24 cellular contexts compared by ENCODE assay signal in genomic region chr3:8523041-8523440, GRCh38. TPM values are rescaled to one million over a fixed set of nuclear protein-coding genes. Genes with fewer than 3 reads are reported as not detected.
DNase-seq lines count a peak whose midpoint lies in the region; ATAC-seq and TF ChIP-seq lines count a peak whose summit lies in the region.
"Had no signal": no experiment of that assay in that cellular context is flagged by ENCODE, and none has a peak within 500 bp of the region (broad histone marks: within the 10 kb centered on the region; RNA-seq: fewer than 3 reads in every experiment).

No MANE protein-coding gene starts in this region.

- H3K4me3 Mint-ChIP-seq in chondrocyte (ENCODE audit: unreplicated experiment): no peak overlapping the region
- no peak overlapping the region for H3K4me3 Mint-ChIP-seq in activated T-cell treated with anti-CD3 and anti-CD28 coated beads, Interleukin-2, amount 50 U/mL, for 4 hours
- no peak overlapping the region for H3K4me3 Mint-ChIP-seq in immature natural killer cell
- no peak overlapping the region for H3K4me3 Mint-ChIP-seq in activated T-helper 17 cell treated with anti-CD3 and anti-CD28 coated beads, Interleukin-2, amount 50 U/mL, for 72 hours
- H3K4me3 Mint-ChIP-seq: CD4-positive, CD25-positive, alpha-beta regulatory T cell; IgD-negative memory B cell had no signal

- peak overlapping the region; percentile 42 for H3K27ac Mint-ChIP-seq in chondrocyte (ENCODE audit: unreplicated experiment)
- no peak overlapping the region for H3K27ac Mint-ChIP-seq in immature natural killer cell
- no peak overlapping the region for H3K27ac Mint-ChIP-seq in activated T-helper 17 cell treated with anti-CD3 and anti-CD28 coated beads, Interleukin-2, amount 50 U/mL, for 72 hours
- H3K27ac Mint-ChIP-seq: IgD-negative memory B cell had no signal

- H4K20me1 ChIP-seq in IMR-90 (ENCODE audit: insufficient read depth, low read length): no peaks in the 10 kb centered on the region

- POLR2A ChIA-PET in IMR-90 (lab: Charles Lee; ENCODE audit: unreplicated experiment): no interaction called here

- no peak for TF ChIP-seq CTCF in IMR-90 (conservative IDR thresholded peaks at IDR 0.05; ENCODE audit: low read depth, low read length)
- no peak for TF ChIP-seq CTCF in chondrocyte (IDR thresholded peaks at IDR 0.05)
- no peak for TF ChIP-seq CTCF in tibial artery (IDR thresholded peaks at IDR 0.05)

- H2BK120ac ChIP-seq in IMR-90 (ENCODE audit: low read depth, low read length) (peak overlapping the region; percentile 51; the same call in 1 of the 2 replicates), neuronal stem cell (ENCODE audit: low read depth, low read length) (no peak overlapping the region)

- no CpG with 5 or more reads among the region's 1 CpG for WGBS in IMR-90 (ENCODE audit: extremely low coverage in 2 of 2, insufficient read length in 1 of 2), 2 experiments
- no CpG with 5 or more reads among the region's 1 CpG for WGBS in neuronal stem cell (ENCODE audit: extremely low coverage in 2 of 2, insufficient read length in 2 of 2, insufficient replicate concordance in 1 of 2), 2 donors

- H2AK5ac ChIP-seq in IMR-90 (ENCODE audit: low read depth, low read length) (peak overlapping the region; percentile 74; the same call in 1 of the 2 replicates), neuronal stem cell (ENCODE audit: low read depth, low read length) (no peak overlapping the region)

- H4K8ac ChIP-seq in IMR-90 (ENCODE audit: low read depth in 2 of 2, low read length in 2 of 2): no peak overlapping the region
- no peak overlapping the region for H4K8ac ChIP-seq in neuronal stem cell (ENCODE audit: low read depth, low read length)

- intact Hi-C loops in IMR-90 (cut with micrococcal nuclease): no loop called here
- intact Hi-C loops in tibial artery (cut with DNase I; ENCODE audit: low total_unique reads): no loop called here

- peak overlapping the region; percentile 81 for H3K18ac ChIP-seq in IMR-90 (ENCODE audit: low read depth, low read length)
- no peak overlapping the region for H3K18ac ChIP-seq in neuronal stem cell (ENCODE audit: low read length)

- H2BK15ac ChIP-seq in IMR-90 (ENCODE audit: low read depth, low read length) (peak overlapping the region; percentile 23; the same call in 1 of the 3 replicates), neuronal stem cell (ENCODE audit: low read length) (no peak overlapping the region)

- H3K27me3 Mint-ChIP-seq in chondrocyte (ENCODE audit: low read depth): no peaks in the 10 kb centered on the region
- H3K27me3 Mint-ChIP-seq in activated T-cell treated with anti-CD3 and anti-CD28 coated beads, Interleukin-2, amount 50 U/mL, for 4 hours (ENCODE audit: low read depth): no peaks in the 10 kb centered on the region
- peaks cover 0 to 9% (median 0%) of the 10 kb centered on the region in 3 donors for H3K27me3 Mint-ChIP-seq in immature natural killer cell (ENCODE audit: low read depth in 3 of 3)
- peaks cover 25% of the 10 kb centered on the region for H3K27me3 Mint-ChIP-seq in activated T-helper 17 cell treated with anti-CD3 and anti-CD28 coated beads, Interleukin-2, amount 50 U/mL, for 72 hours
- H3K27me3 Mint-ChIP-seq: CD4-positive, CD25-positive, alpha-beta regulatory T cell; IgD-negative memory B cell had no signal

- no peak for TF ChIP-seq POLR2A in IMR-90 (IDR thresholded peaks at IDR 0.05; ENCODE audit: low read depth, low read length)

- dilution Hi-C loops in IMR-90 (cut with HindIII; ENCODE audit: low sequenced_read_pairs, unreplicated experiment): no loop called here

- peak; percentile 28 for ATAC-seq in IMR-90 (ENCODE audit: low read depth)
- no peak for ATAC-seq in activated T-cell treated with anti-CD3 and anti-CD28 coated beads, Interleukin-2, amount 50 U/mL, for 4 hours
- no peak for ATAC-seq in activated T-helper 17 cell treated with anti-CD3 and anti-CD28 coated beads, Interleukin-2, amount 50 U/mL, for 72 hours (replicated peaks)
- ATAC-seq: Right ventricle myocardium inferior had no signal

- H3K27me3 ChIP-seq in IMR-90 (ENCODE audit: control insufficient read depth, insufficient read depth, low read length): no peaks in the 10 kb centered on the region
- H3K27me3 ChIP-seq in neuronal stem cell (ENCODE audit: control insufficient read depth in 3 of 3, insufficient read depth in 3 of 3, low read depth in 1 of 3, low read length in 3 of 3): no peaks in the 10 kb centered on the region
- no peaks in the 10 kb centered on the region for H3K27me3 ChIP-seq in tibial artery
- H3K27me3 ChIP-seq: BE2C, MG63 had no signal

- in situ Hi-C loops in IMR-90 (cut with MboI; ENCODE audit: low sequenced_read_pairs): no loop called here

- H2AFZ ChIP-seq in IMR-90 (replicated peaks; ENCODE audit: low read length, poor library complexity) (no peak overlapping the region), neuronal stem cell (ENCODE audit: low read length) (peak overlapping the region; percentile 4)
- H2AFZ ChIP-seq: GM23248 had no signal

- H3K4me3 ChIP-seq in IMR-90 (ENCODE audit: insufficient read depth, low read depth, low read length) (no peak overlapping the region), neuronal stem cell (ENCODE audit: low read length in 2 of 2) (no peak overlapping the region), tibial artery (no peak overlapping the region)
- H3K4me3 ChIP-seq: GM23248, HAP-1, MG63 had no signal

- H3K4me2 ChIP-seq in IMR-90 (ENCODE audit: low read depth, low read length): peak overlapping the region; percentile 66
- no peak overlapping the region for H3K4me2 ChIP-seq in neuronal stem cell (ENCODE audit: insufficient read depth, low read length, poor library complexity, severe bottlenecking)

- H4K5ac ChIP-seq in IMR-90 (ENCODE audit: low read depth, low read length): peak overlapping the region; percentile 67; the same call in 1 of the 2 replicates

- no peak overlapping the region for H3K27ac ChIP-seq in IMR-90 (ENCODE audit: insufficient read depth, low read length)
- H3K27ac ChIP-seq in neuronal stem cell (replicated peaks; ENCODE audit: low read length): no peak overlapping the region
- H3K27ac ChIP-seq in tibial artery: peak overlapping the region; percentile 74
- H3K27ac ChIP-seq: GM23248 had no signal

- 0 out of 2 replicates have a peak overlapping the region, but pooled peaks have one; percentile 21 for H3K56ac ChIP-seq in IMR-90 (ENCODE audit: extremely low read depth, insufficient read depth, low read length)

- peaks cover 3 to 20% of the 10 kb centered on the region in 2 experiments; a peak in 2 of 4 replicates for H3K79me1 ChIP-seq in IMR-90 (ENCODE audit: low read depth in 1 of 2, low read length in 2 of 2)
- no peaks in the 10 kb centered on the region for H3K79me1 ChIP-seq in neuronal stem cell (ENCODE audit: low read depth, low read length)

- H4K91ac ChIP-seq in IMR-90 (ENCODE audit: insufficient read depth, low read depth, low read length) (peak overlapping the region; percentile 76), neuronal stem cell (ENCODE audit: low read depth, low read length, poor library complexity) (no peak overlapping the region)

- H3K36me3 ChIP-seq in IMR-90 (ENCODE audit: control insufficient read depth, insufficient read depth, low read length) (peaks cover 3% of the 10 kb centered on the region; the same call in 1 of the 2 replicates), neuronal stem cell (replicated peaks in 1 of 2; ENCODE audit: control insufficient read depth in 2 of 2, insufficient read depth in 2 of 2, low read length in 2 of 2) (no peaks in the 10 kb centered on the region), tibial artery (peaks cover 0 to 3% (median 0%) of the 10 kb centered on the region in 3 donors)
- H3K36me3 ChIP-seq: BE2C, HAP-1, MG63 had no signal

- H3K9me3 Mint-ChIP-seq in chondrocyte (ENCODE audit: low read depth): peaks cover 4% of the 10 kb centered on the region
- peaks cover 7% of the 10 kb centered on the region for H3K9me3 Mint-ChIP-seq in activated T-cell treated with anti-CD3 and anti-CD28 coated beads, Interleukin-2, amount 50 U/mL, for 4 hours
- H3K9me3 Mint-ChIP-seq in immature natural killer cell: peaks cover 0 to 3% (median 0%) of the 10 kb centered on the region in 6 donors
- peaks cover 7% of the 10 kb centered on the region for H3K9me3 Mint-ChIP-seq in activated T-helper 17 cell treated with anti-CD3 and anti-CD28 coated beads, Interleukin-2, amount 50 U/mL, for 72 hours
- H3K9me3 Mint-ChIP-seq: IgD-negative memory B cell had no signal

- peaks cover 52% of the 10 kb centered on the region for H3K36me3 Mint-ChIP-seq in chondrocyte (ENCODE audit: low read depth)
- H3K36me3 Mint-ChIP-seq in activated T-cell treated with anti-CD3 and anti-CD28 coated beads, Interleukin-2, amount 50 U/mL, for 4 hours (ENCODE audit: insufficient read depth): no peaks in the 10 kb centered on the region
- no peaks in the 10 kb centered on the region for H3K36me3 Mint-ChIP-seq in immature natural killer cell
- H3K36me3 Mint-ChIP-seq in activated T-helper 17 cell treated with anti-CD3 and anti-CD28 coated beads, Interleukin-2, amount 50 U/mL, for 72 hours (ENCODE audit: low read depth): no peaks in the 10 kb centered on the region

- peaks cover 9% of the 10 kb centered on the region for H3K9me1 ChIP-seq in IMR-90 (ENCODE audit: insufficient read depth, low read length)

- H2BK12ac ChIP-seq in neuronal stem cell (ENCODE audit: low read length): no peak overlapping the region

- H3K14ac ChIP-seq in IMR-90 (replicated peaks; ENCODE audit: low read depth, low read length) (no peak overlapping the region; the same call in 1 of the 2 replicates), neuronal stem cell (ENCODE audit: low read length) (no peak overlapping the region)

- peak overlapping the region; percentile 82 for H3K23ac ChIP-seq in IMR-90 (ENCODE audit: low read depth, low read length)
- H3K23ac ChIP-seq in neuronal stem cell (ENCODE audit: low read depth, low read length, poor library complexity): no peak overlapping the region

- H3K4ac ChIP-seq in IMR-90 (ENCODE audit: low read depth, low read length) (peak overlapping the region; percentile 58), neuronal stem cell (ENCODE audit: low read length) (no peak overlapping the region)

- H3K4me1 ChIP-seq in IMR-90 (ENCODE audit: control insufficient read depth, insufficient read depth, low read length): peaks cover 17% of the 10 kb centered on the region
- H3K4me1 ChIP-seq in neuronal stem cell (ENCODE audit: control insufficient read depth in 2 of 2, insufficient read depth in 1 of 2, low read depth in 1 of 2, low read length in 2 of 2): peaks cover 6 to 8% of the 10 kb centered on the region in 2 donors
- peaks cover 0 to 100% (median 48%) of the 10 kb centered on the region in 4 donors for H3K4me1 ChIP-seq in tibial artery
- H3K4me1 ChIP-seq: BE2C had no signal

- no peak overlapping the region for H3K9ac ChIP-seq in IMR-90 (ENCODE audit: low read depth, low read length)
- no peak overlapping the region for H3K9ac ChIP-seq in neuronal stem cell (ENCODE audit: low read depth, low read length, poor library complexity)
- H3K9ac ChIP-seq: GM23248 had no signal

- no peak for DNase-seq in IMR-90
- no peak for DNase-seq in chondrocyte (ENCODE audit: low spot score)
- no peak for DNase-seq in neuronal stem cell (ENCODE audit: low spot score)
- DNase-seq in tibial artery: no peak
- DNase-seq in activated T-cell treated with anti-CD3 and anti-CD28 coated beads, Interleukin-2, amount 50 U/mL, for 4 hours: no peak
- DNase-seq in immature natural killer cell: no peak
- no peak for DNase-seq in NCI-H774 (lab: John Stamatoyannopoulos, UW)
- DNase-seq: BE2C; CD4-positive, CD25-positive, alpha-beta regulatory T cell; COR-L47; GF-D8; GM23248; Kasumi-1; MG63; NCI-H1092; NCI-H1436 treated with DMSO at 0.1 percent for 48 hours; NCI-H2029; NCI-H2171 treated with DMSO at 0.1 percent for 48 hours; NCI-H446; NK-92 treated with Interleukin-12 subunit alpha and Interleukin-12 subunit beta, amount 100 ng/mL, for 24 hours had no signal

- H3K9me3 ChIP-seq in IMR-90 (ENCODE audit: control insufficient read depth, insufficient read depth, low read length) (no peaks in the 10 kb centered on the region), neuronal stem cell (replicated peaks in 1 of 2; ENCODE audit: control insufficient read depth in 2 of 2, insufficient read depth in 1 of 2, low read depth in 1 of 2, low read length in 2 of 2) (peaks cover 0 to 16% of the 10 kb centered on the region in 2 donors), tibial artery (no peaks in the 10 kb centered on the region)
- H3K9me3 ChIP-seq: BE2C, HAP-1, MG63 had no signal

- H2BK5ac ChIP-seq in IMR-90 (ENCODE audit: low read depth, low read length, poor library complexity, severe bottlenecking) (peak overlapping the region; percentile 29), neuronal stem cell (ENCODE audit: low read length) (no peak overlapping the region)

- H2AK9ac ChIP-seq in IMR-90 (replicated peaks; ENCODE audit: low read depth, low read length, poor library complexity): no peak overlapping the region

- peak overlapping the region; percentile 72; the same call in 1 of the 2 replicates for H2BK20ac ChIP-seq in IMR-90 (ENCODE audit: low read depth, low read length)

- peaks cover 97% of the 10 kb centered on the region for H3K4me1 Mint-ChIP-seq in chondrocyte (ENCODE audit: low read depth)
- no peaks in the 10 kb centered on the region for H3K4me1 Mint-ChIP-seq in activated T-cell treated with anti-CD3 and anti-CD28 coated beads, Interleukin-2, amount 50 U/mL, for 4 hours (ENCODE audit: low read depth)
- no peaks in the 10 kb centered on the region for H3K4me1 Mint-ChIP-seq in immature natural killer cell
- no peaks in the 10 kb centered on the region for H3K4me1 Mint-ChIP-seq in activated T-helper 17 cell treated with anti-CD3 and anti-CD28 coated beads, Interleukin-2, amount 50 U/mL, for 72 hours
- H3K4me1 Mint-ChIP-seq: IgD-negative memory B cell had no signal

- no TSS peak for BruUV-seq in IMR-90 (replicated peaks; lab: Mats Ljungman, UMichigan)

- CTCF ChIA-PET in IMR-90 (lab: Yijun Ruan, JAX): no interaction called here

- no peak for TF ChIP-seq RAD21 in IMR-90 (IDR thresholded peaks at IDR 0.05; ENCODE audit: low read length)

RNA-seq across cellular contexts. Expression of gene LMCD1, which starts 21.4 kb away (rescaled TPM):
- total RNA-seq in IMR-90 (2012; rRNA removed): 33.6 and 50.0 TPM in 2 replicates
- polyA plus RNA-seq in IMR-90 (2012; rRNA removed): 43.1 and 53.8 TPM in 2 replicates
- polyA plus RNA-seq in IMR-90 (2012; cell fraction: cytosol; rRNA removed): 47.4 and 70.5 TPM in 2 replicates
- 28.7 and 43.9 TPM in 2 replicates for polyA plus RNA-seq in IMR-90 (2012; cell fraction: nucleus; rRNA removed; ENCODE audit: low replicate concordance)
- 260 to 268 TPM (median 263 TPM) in 3 replicates for total RNA-seq in chondrocyte
- 1.4 TPM for polyA plus RNA-seq in neuronal stem cell (2013, experiment 1 of 2)
- 1.6 TPM for polyA plus RNA-seq in neuronal stem cell (2013, experiment 2 of 2)
- total RNA-seq in activated T-cell treated with anti-CD3 and anti-CD28 coated beads, Interleukin-2, amount 50 U/mL, for 4 hours: 1 to 10 TPM in 1 of 3 donors, under 1 TPM in 2; 0.74 to 1.8 (median 0.76) TPM
- polyA plus RNA-seq in immature natural killer cell: under 1 TPM in 1 of 3 donors, not detected in 2; 0.24 TPM
- total RNA-seq in activated T-helper 17 cell treated with anti-CD3 and anti-CD28 coated beads, Interleukin-2, amount 50 U/mL, for 72 hours: 1 to 10 TPM; 1.6 to 9.8 TPM

Comparison
In these comparisons a context has a peak if more than half of its experiments do, and no peak if none do; other contexts are left out.
1. H3K27ac ChIP-seq: peak in tibial artery (2 of 2); none in IMR-90 (single experiment) and neuronal stem cell (single experiment).